Comparison of ENCODE assay signal across 15 cellular contexts in genomic region chr17:58643147-58643546, GRCh38. TPM values are rescaled to one million over a fixed set of nuclear protein-coding genes. Genes with fewer than 3 reads are reported as not detected.
DNase-seq lines count a peak whose midpoint lies in the region; ATAC-seq lines count a peak whose summit lies in the region.
"Had no signal": no experiment of that assay in that cellular context is flagged by ENCODE, and none has a peak within 500 bp of the region (broad histone marks: within the 10 kb centered on the region; RNA-seq: fewer than 3 reads in every experiment).

No MANE protein-coding gene starts in this region.

- ATAC-seq in activated naive CD4-positive, alpha-beta T cell treated with anti-CD3 and anti-CD28 coated beads, Interleukin-2, amount 50 U/mL, for 72 hours: peak; percentile 29 to 71
- no peak for ATAC-seq in GM18519 (IDR thresholded peaks at IDR 0.05; ENCODE audit: low FRiP score, unreplicated experiment)
- ATAC-seq: upper lobe of right lung had no signal

- DNase-seq in activated naive CD4-positive, alpha-beta T cell treated with anti-CD3 and anti-CD28 coated beads, Interleukin-2, amount 50 U/mL, for 72 hours (ENCODE audit: low spot score in 2 of 2): no peak
- DNase-seq in activated naive CD4-positive, alpha-beta T cell treated with Interleukin-2 at 50 U/mL for 16 hours: no peak
- DNase-seq in SW 1271 (lab: John Stamatoyannopoulos, UW) (peak; percentile 14 to 64), fibroblast of peridontal ligament (ENCODE audit: extremely low read depth) (peak; percentile 61), stromal cell of bone marrow (ENCODE audit: low read depth) (peak; percentile 16), mesenteric fat pad (ENCODE audit: low spot score) (no peak), NCI-H510A (lab: John Stamatoyannopoulos, UW) (no peak)
- DNase-seq: activated effector memory CD4-positive, alpha-beta T cell treated with Interleukin-2 at 50 U/mL for 16 hours; caudate nucleus; DMS153; midbrain; posterior cingulate gyrus; T-helper 2 cell; upper lobe of right lung had no signal

- H3K36me3 Mint-ChIP-seq in activated naive CD4-positive, alpha-beta T cell treated with anti-CD3 and anti-CD28 coated beads, Interleukin-2, amount 50 U/mL, for 72 hours: no peaks in the 10 kb centered on the region

- H3K9me3 Mint-ChIP-seq in activated naive CD4-positive, alpha-beta T cell treated with anti-CD3 and anti-CD28 coated beads, Interleukin-2, amount 50 U/mL, for 72 hours: no peaks in the 10 kb centered on the region

- H3K27ac Mint-ChIP-seq in activated naive CD4-positive, alpha-beta T cell treated with anti-CD3 and anti-CD28 coated beads, Interleukin-2, amount 50 U/mL, for 72 hours: no peak overlapping the region

RNA-seq across cellular contexts. Expression of gene TEX14, which starts 48.7 kb away (rescaled TPM):
- under 1 TPM; 0.18 to 0.98 TPM for total RNA-seq in activated naive CD4-positive, alpha-beta T cell treated with anti-CD3 and anti-CD28 coated beads, Interleukin-2, amount 50 U/mL, for 72 hours
- total RNA-seq in mesenteric fat pad: 0.10 TPM

RNA-seq across cellular contexts. Expression of gene RAD51C, which starts 49.3 kb away (rescaled TPM):
- 10 to 100 TPM; 73.7 to 85.5 TPM for total RNA-seq in activated naive CD4-positive, alpha-beta T cell treated with anti-CD3 and anti-CD28 coated beads, Interleukin-2, amount 50 U/mL, for 72 hours
- 21.9 TPM for total RNA-seq in mesenteric fat pad

Comparison
In these comparisons a context has a peak if more than half of its experiments do, and no peak if none do; other contexts are left out.
1. DNase-seq: peak in SW 1271 (2 of 2), fibroblast of peridontal ligament (single experiment) and stromal cell of bone marrow (single experiment); none in activated naive CD4-positive, alpha-beta T cell treated with anti-CD3 and anti-CD28 coated beads, Interleukin-2, amount 50 U/mL, for 72 hours (0 of 2), activated naive CD4-positive, alpha-beta T cell treated with Interleukin-2 at 50 U/mL for 16 hours (single experiment), mesenteric fat pad (single experiment) and NCI-H510A (single experiment).